ENCODE assay signal across 1 cellular context in genomic region chr11:65504671-65505433, GRCh38.
TF ChIP-seq lines count a peak whose summit lies in the region.

No MANE protein-coding gene starts in this region.

TF ChIP-seq in GM12878, 131 proteins besides CTCF, POLR2A, EP300 and RAD21 (continued from another document):
- TF ChIP-seq ZBTB11 (CRISPR knock-in tag; IDR thresholded peaks at IDR 0.05) (peak; percentile 63), CEBPB (IDR thresholded peaks at IDR 0.05; ENCODE audit: borderline replicate concordance in 1 of 2, low read depth in 2 of 2, low read length in 2 of 2) (0 out of 4 replicates have a peak, but pooled peaks of 1 of the 2 experiments have one; percentile 20), NFYA (IDR thresholded peaks at IDR 0.05; ENCODE audit: borderline replicate concordance, low read depth, low read length) (no peak), NR2C1 (IDR thresholded peaks at IDR 0.05) (no peak), ATF7 (IDR thresholded peaks at IDR 0.05; ENCODE audit: low read depth) (no peak), SIN3A (IDR thresholded peaks at IDR 0.05; ENCODE audit: low read depth, low read length) (no peak), TCF3 (IDR thresholded peaks at IDR 0.05; ENCODE audit: borderline replicate concordance, insufficient read depth, low read depth, low read length) (no peak), HDAC2 (IDR thresholded peaks at IDR 0.05) (no peak), RB1 (IDR thresholded peaks at IDR 0.05; ENCODE audit: borderline replicate concordance) (no peak), PKNOX1 (IDR thresholded peaks at IDR 0.05) (no peak), NR2C2 (IDR thresholded peaks at IDR 0.05; ENCODE audit: borderline replicate concordance, control insufficient read depth, insufficient read length, low read depth) (no peak), YBX1 (IDR thresholded peaks at IDR 0.05) (no peak), CBX5 (IDR thresholded peaks at IDR 0.05; ENCODE audit: low read depth) (no peak), SIX5 (IDR thresholded peaks at IDR 0.05; ENCODE audit: low read depth, low read length, severe bottlenecking) (no peak), ZBED1 (IDR thresholded peaks at IDR 0.05; ENCODE audit: borderline replicate concordance) (no peak; the same call in 1 of the 2 replicates), EGR1 (IDR thresholded peaks at IDR 0.05; ENCODE audit: borderline replicate concordance in 1 of 2, low read depth in 2 of 2, low read length in 2 of 2) (no peak), PAX8 (IDR thresholded peaks at IDR 0.05) (no peak), NR2F1 (conservative IDR thresholded peaks at IDR 0.05) (no peak), BCL3 (IDR thresholded peaks at IDR 0.05; ENCODE audit: borderline replicate concordance, insufficient read depth, low read depth, low read length, poor library complexity, severe bottlenecking) (no peak), WRNIP1 (IDR thresholded peaks at IDR 0.05; ENCODE audit: borderline replicate concordance, low read depth, low read length) (no peak), KLF5 (IDR thresholded peaks at IDR 0.05; ENCODE audit: partially characterized antibody) (no peak), TBL1XR1 (IDR thresholded peaks at IDR 0.05; ENCODE audit: low read depth, low read length) (no peak), MYC (IDR thresholded peaks at IDR 0.05; ENCODE audit: insufficient read depth, insufficient read length, insufficient replicate concordance, low read length, severe bottlenecking) (no peak), CHD4 (IDR thresholded peaks at IDR 0.05) (no peak), BRCA1 (IDR thresholded peaks at IDR 0.05; ENCODE audit: low read depth, low read length) (no peak), TARDBP (IDR thresholded peaks at IDR 0.05; ENCODE audit: borderline replicate concordance) (no peak), CREB1 (IDR thresholded peaks at IDR 0.05; ENCODE audit: low read depth) (no peak), ZNF687 (IDR thresholded peaks at IDR 0.05) (no peak), E4F1 (IDR thresholded peaks at IDR 0.05; ENCODE audit: borderline replicate concordance, partially characterized antibody) (no peak), SMARCA5 (IDR thresholded peaks at IDR 0.05) (no peak), SUPT20H (IDR thresholded peaks at IDR 0.05; ENCODE audit: borderline replicate concordance, control insufficient read depth, low read depth, low read length) (no peak), IRF5 (IDR thresholded peaks at IDR 0.05; ENCODE audit: borderline replicate concordance) (no peak), BHLHE40 (IDR thresholded peaks at IDR 0.05; ENCODE audit: borderline replicate concordance in 1 of 2, low read depth in 2 of 2, low read length in 1 of 2) (no peak), NBN (IDR thresholded peaks at IDR 0.05) (no peak)
